ENCODE assay signal across 8 cellular contexts in the genomic region with DNA sequence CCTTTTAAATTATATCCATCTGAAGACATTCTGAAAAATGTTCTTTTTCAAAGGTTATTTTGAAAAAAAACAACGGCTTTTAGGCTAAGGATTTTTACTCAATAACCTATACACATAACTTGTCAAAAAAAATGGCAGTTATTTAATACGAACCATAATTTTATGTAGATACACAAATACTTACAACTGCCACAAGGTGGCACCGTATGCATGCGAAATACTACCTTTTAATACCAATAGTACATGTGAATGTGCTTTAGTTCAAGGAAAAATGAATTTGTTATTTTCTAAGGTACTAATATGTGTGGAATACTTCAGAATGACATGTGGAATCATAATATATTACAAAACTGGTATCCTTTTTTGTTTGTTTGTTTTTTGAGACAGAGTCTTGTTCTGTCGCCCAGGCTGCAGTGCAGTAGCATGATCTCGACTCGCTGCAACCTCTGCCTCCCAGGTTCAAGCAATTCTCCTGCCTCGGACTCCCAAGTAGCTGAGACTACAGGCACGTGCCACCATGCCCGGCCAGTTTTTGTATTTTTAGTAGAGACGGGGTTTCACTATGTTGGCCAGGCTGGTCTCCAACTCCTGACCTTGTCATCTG. TPM values are rescaled to one million over a fixed set of nuclear protein-coding genes. Genes with fewer than 3 reads are reported as not detected.
DNase-seq lines count a peak whose midpoint lies in the region; ATAC-seq and TF ChIP-seq lines count a peak whose summit lies in the region.

No MANE protein-coding gene starts in this region.

- peaks cover 37% of the 10 kb centered on the region for H3K4me1 Mint-ChIP-seq in CD4-positive, alpha-beta T cell (ENCODE audit: low read depth)
- peaks cover 29% of the 10 kb centered on the region for H3K4me1 Mint-ChIP-seq in activated CD4-positive, alpha-beta T cell treated with anti-CD3 and anti-CD28 coated beads, Interleukin-2, amount 10 ng/mL, durations not matched to agents 7 days and 5 days
- H3K4me1 Mint-ChIP-seq in activated T-helper 1 cell treated with anti-CD3 and anti-CD28 coated beads, Interleukin-12 subunit alpha, Interleukin-12 subunit beta, Interleukin-2, Interleukin-4 antibody, amounts not matched to agents 30 ng/mL and 10 ng/mL and 1 ng/mL, durations not matched to agents 14 hours and 24 hours and 36 hours (ENCODE audit: low read depth): peaks cover 39% of the 10 kb centered on the region

- H3K27ac Mint-ChIP-seq in CD4-positive, alpha-beta T cell: no peak overlapping the region
- no peak overlapping the region for H3K27ac Mint-ChIP-seq in activated CD4-positive, alpha-beta T cell treated with anti-CD3 and anti-CD28 coated beads, Interleukin-2, amount 10 ng/mL, durations not matched to agents 7 days and 5 days
- H3K27ac Mint-ChIP-seq in activated T-helper 1 cell treated with anti-CD3 and anti-CD28 coated beads, Interleukin-12 subunit alpha, Interleukin-12 subunit beta, Interleukin-2, Interleukin-4 antibody, amounts not matched to agents 30 ng/mL and 10 ng/mL and 1 ng/mL, durations not matched to agents 14 hours and 24 hours and 36 hours: no peak overlapping the region

- peak in 7 of 10 experiments; percentile 9 to 54 (median 19) for DNase-seq in CD4-positive, alpha-beta T cell
- DNase-seq in NCI-H2029 (lab: John Stamatoyannopoulos, UW) (peak; percentile 47), fibroblast of the aortic adventitia (ENCODE audit: low read depth) (peak; percentile 87), psoas muscle (no peak)
- peak; percentile 74 for DNase-seq in activated CD4-positive, alpha-beta T cell treated with anti-CD3 and anti-CD28 coated beads, Interleukin-2, amount 10 ng/mL, durations not matched to agents 7 days and 5 days
- DNase-seq in activated T-helper 1 cell treated with anti-CD3 and anti-CD28 coated beads, Interleukin-12 subunit alpha, Interleukin-12 subunit beta, Interleukin-2, Interleukin-4 antibody, amounts not matched to agents 30 ng/mL and 10 ng/mL and 1 ng/mL, durations not matched to agents 14 hours and 24 hours and 36 hours (ENCODE audit: low spot score): no peak

- no peaks in the 10 kb centered on the region for H3K9me3 Mint-ChIP-seq in CD4-positive, alpha-beta T cell
- no peaks in the 10 kb centered on the region for H3K9me3 Mint-ChIP-seq in activated CD4-positive, alpha-beta T cell treated with anti-CD3 and anti-CD28 coated beads, Interleukin-2, amount 10 ng/mL, durations not matched to agents 7 days and 5 days
- H3K9me3 Mint-ChIP-seq in activated T-helper 1 cell treated with anti-CD3 and anti-CD28 coated beads, Interleukin-12 subunit alpha, Interleukin-12 subunit beta, Interleukin-2, Interleukin-4 antibody, amounts not matched to agents 30 ng/mL and 10 ng/mL and 1 ng/mL, durations not matched to agents 14 hours and 24 hours and 36 hours: no peaks in the 10 kb centered on the region

- H3K36me3 Mint-ChIP-seq in CD4-positive, alpha-beta T cell (ENCODE audit: low read depth): peaks cover 10% of the 10 kb centered on the region
- H3K36me3 Mint-ChIP-seq in activated CD4-positive, alpha-beta T cell treated with anti-CD3 and anti-CD28 coated beads, Interleukin-2, amount 10 ng/mL, durations not matched to agents 7 days and 5 days (ENCODE audit: low read depth): peaks cover under 1% of the 10 kb centered on the region
- H3K36me3 Mint-ChIP-seq in activated T-helper 1 cell treated with anti-CD3 and anti-CD28 coated beads, Interleukin-12 subunit alpha, Interleukin-12 subunit beta, Interleukin-2, Interleukin-4 antibody, amounts not matched to agents 30 ng/mL and 10 ng/mL and 1 ng/mL, durations not matched to agents 14 hours and 24 hours and 36 hours (ENCODE audit: low read depth): peaks cover 5% of the 10 kb centered on the region

- intact Hi-C loops in CD4-positive, alpha-beta T cell (cut with DNase I, micrococcal nuclease): loop anchor here (1.0 to 10.0 kb wide), 7 partner anchors 86 to 1656 kb away; no protein-coding TSS in a partner anchor
- intact Hi-C loops in psoas muscle (cut with DNase I): loop anchor here (10.0 kb wide), 2 partner anchors 1024 to 1184 kb away; no protein-coding TSS in a partner anchor
- intact Hi-C loops in activated T-helper 1 cell treated with anti-CD3 and anti-CD28 coated beads, Interleukin-12 subunit alpha, Interleukin-12 subunit beta, Interleukin-2, Interleukin-4 antibody, amounts not matched to agents 30 ng/mL and 10 ng/mL and 1 ng/mL, durations not matched to agents 14 hours and 24 hours and 36 hours (cut with micrococcal nuclease): loop anchor here (1.0 to 5.0 kb wide), 4 partner anchors 86 to 1236 kb away; no protein-coding TSS in a partner anchor

- WGBS in psoas muscle, 3 donors: 38 to 55% (median 50%) methylated on average over 11 of the region's 11 CpGs

- H3K27ac ChIP-seq in CD4-positive, alpha-beta T cell (ENCODE audit: low read depth, low read length): no peak overlapping the region
- H3K27ac ChIP-seq in psoas muscle: no peak overlapping the region

- no peaks in the 10 kb centered on the region for H3K27me3 ChIP-seq in CD4-positive, alpha-beta T cell (ENCODE audit: control insufficient read depth, insufficient read depth, low read length)
- no peaks in the 10 kb centered on the region for H3K27me3 ChIP-seq in psoas muscle (ENCODE audit: insufficient read depth in 3 of 3, low read length in 2 of 3)

- ATAC-seq in CD4-positive, alpha-beta T cell (ENCODE audit: poor library complexity): no peak
- ATAC-seq in GM18519 (IDR thresholded peaks at IDR 0.05; ENCODE audit: low FRiP score, unreplicated experiment) (peak; percentile 30), psoas muscle (no peak), HG02840 (IDR thresholded peaks at IDR 0.05; ENCODE audit: low FRiP score, unreplicated experiment) (no peak)

- H3K36me3 ChIP-seq in psoas muscle (ENCODE audit: insufficient read depth in 1 of 2, low read depth in 1 of 2): no peaks in the 10 kb centered on the region

- CTCF ChIA-PET in CD4-positive, alpha-beta T cell (lab: Charles Lee): no interaction called here
- CTCF ChIA-PET in activated CD4-positive, alpha-beta T cell treated with anti-CD3 and anti-CD28 coated beads, Interleukin-2, amount 10 ng/mL, durations not matched to agents 7 days and 5 days (lab: Charles Lee): no interaction called here

- peak; percentile 91 for TF ChIP-seq CTCF in CD4-positive, alpha-beta T cell (IDR thresholded peaks at IDR 0.05)
- TF ChIP-seq CTCF in fibroblast of the aortic adventitia (IDR thresholded peaks at IDR 0.05; ENCODE audit: insufficient read depth, low read length) (peak; percentile 57), psoas muscle (IDR thresholded peaks at IDR 0.05) (peak; percentile 76)

- POLR2A ChIA-PET in CD4-positive, alpha-beta T cell (lab: Charles Lee): no interaction called here
- POLR2A ChIA-PET in activated CD4-positive, alpha-beta T cell treated with anti-CD3 and anti-CD28 coated beads, Interleukin-2, amount 10 ng/mL, durations not matched to agents 7 days and 5 days (lab: Charles Lee): no interaction called here

- H3K27me3 Mint-ChIP-seq in CD4-positive, alpha-beta T cell: no peaks in the 10 kb centered on the region
- no peaks in the 10 kb centered on the region for H3K27me3 Mint-ChIP-seq in activated CD4-positive, alpha-beta T cell treated with anti-CD3 and anti-CD28 coated beads, Interleukin-2, amount 10 ng/mL, durations not matched to agents 7 days and 5 days
- peaks cover 6% of the 10 kb centered on the region for H3K27me3 Mint-ChIP-seq in activated T-helper 1 cell treated with anti-CD3 and anti-CD28 coated beads, Interleukin-12 subunit alpha, Interleukin-12 subunit beta, Interleukin-2, Interleukin-4 antibody, amounts not matched to agents 30 ng/mL and 10 ng/mL and 1 ng/mL, durations not matched to agents 14 hours and 24 hours and 36 hours (ENCODE audit: insufficient read depth)

- H3K4me3 ChIP-seq in fibroblast of the aortic adventitia (ENCODE audit: low read depth, low read length) (no peak overlapping the region), psoas muscle (no peak overlapping the region)

- H3K4me1 ChIP-seq in psoas muscle: peaks cover 30% of the 10 kb centered on the region

- no peaks in the 10 kb centered on the region for H3K9me3 ChIP-seq in CD4-positive, alpha-beta T cell (ENCODE audit: control insufficient read depth, low read length)
- H3K9me3 ChIP-seq in psoas muscle: no peaks in the 10 kb centered on the region

- no peak overlapping the region for H3K4me3 Mint-ChIP-seq in CD4-positive, alpha-beta T cell
- H3K4me3 Mint-ChIP-seq in activated CD4-positive, alpha-beta T cell treated with anti-CD3 and anti-CD28 coated beads, Interleukin-2, amount 10 ng/mL, durations not matched to agents 7 days and 5 days: no peak overlapping the region
- no peak overlapping the region for H3K4me3 Mint-ChIP-seq in activated T-helper 1 cell treated with anti-CD3 and anti-CD28 coated beads, Interleukin-12 subunit alpha, Interleukin-12 subunit beta, Interleukin-2, Interleukin-4 antibody, amounts not matched to agents 30 ng/mL and 10 ng/mL and 1 ng/mL, durations not matched to agents 14 hours and 24 hours and 36 hours

RNA-seq across cellular contexts. Expression of a gene that starts 4.6 kb away (rescaled TPM):
- 1 to 10 TPM; 4.6 to 5.6 TPM for total RNA-seq in CD4-positive, alpha-beta T cell
- total RNA-seq in activated CD4-positive, alpha-beta T cell treated with anti-CD3 and anti-CD28 coated beads, Interleukin-2, amount 10 ng/mL, durations not matched to agents 7 days and 5 days: 10 to 100 TPM; 51.9 to 60.5 TPM
- total RNA-seq in fibroblast of the aortic adventitia (ENCODE audit: low replicate concordance) (2.5 and 36.5 TPM in 2 replicates), psoas muscle (1 to 10 TPM; 1.0 to 1.3 (median 1.1) TPM)
- 1 to 10 TPM in 2 of 3 donors, under 1 TPM in 1; 0.72 to 3.7 (median 1.5) TPM for polyA plus RNA-seq in psoas muscle
- 63.3 and 69.0 TPM in 2 replicates for total RNA-seq in activated T-helper 1 cell treated with anti-CD3 and anti-CD28 coated beads, Interleukin-12 subunit alpha, Interleukin-12 subunit beta, Interleukin-2, Interleukin-4 antibody, amounts not matched to agents 30 ng/mL and 10 ng/mL and 1 ng/mL, durations not matched to agents 14 hours and 24 hours and 36 hours

Comparison
In these comparisons a context has a peak if more than half of its experiments do, and no peak if none do; other contexts are left out.
1. DNase-seq: peak in CD4-positive, alpha-beta T cell (7 of 10), NCI-H2029 (single experiment), activated CD4-positive, alpha-beta T cell treated with anti-CD3 and anti-CD28 coated beads, Interleukin-2, amount 10 ng/mL, durations not matched to agents 7 days and 5 days (single experiment) and fibroblast of the aortic adventitia (single experiment); none in psoas muscle (0 of 2) and activated T-helper 1 cell treated with anti-CD3 and anti-CD28 coated beads, Interleukin-12 subunit alpha, Interleukin-12 subunit beta, Interleukin-2, Interleukin-4 antibody, amounts not matched to agents 30 ng/mL and 10 ng/mL and 1 ng/mL, durations not matched to agents 14 hours and 24 hours and 36 hours (single experiment).
2. Peak in every context shown above with its lines, with median percentiles within 50 percentile points of each other: CTCF ChIP-seq.